ENCODE assay signal across 8 cellular contexts in the genomic region with DNA sequence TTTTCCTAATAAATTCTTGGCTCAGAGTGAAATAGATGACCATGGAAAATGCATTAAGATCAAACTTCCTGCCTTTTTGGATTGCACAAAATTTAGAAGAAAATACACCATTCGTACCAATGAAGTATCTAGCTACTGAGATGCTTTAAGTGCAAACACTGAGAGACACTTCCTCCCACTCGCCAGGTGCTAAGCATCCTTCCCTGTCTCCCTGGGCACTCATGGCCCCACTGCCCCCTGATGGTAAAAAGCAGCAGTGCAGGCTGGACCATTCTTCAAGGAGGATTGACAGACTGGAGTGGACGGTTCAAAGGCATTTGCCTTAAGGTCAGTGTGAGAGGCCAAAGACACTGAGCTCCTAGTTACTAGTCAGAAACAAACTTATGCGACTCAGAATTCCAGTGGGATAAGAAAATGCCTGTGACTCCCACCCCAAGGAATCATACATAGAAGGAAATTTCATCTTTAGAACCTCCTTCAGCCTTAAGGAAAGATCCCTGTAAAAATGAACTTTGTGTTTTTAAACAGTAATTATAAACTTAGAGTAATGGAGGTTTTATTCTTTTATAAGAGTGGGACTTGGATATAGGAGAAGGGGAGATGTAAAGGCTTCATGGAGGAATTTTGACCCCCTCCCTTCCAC.
A peak's percentile ranks its signal among the peaks of the same experiment; 100 is the strongest.
DNase-seq lines count a peak whose midpoint lies in the region; ATAC-seq and TF ChIP-seq lines count a peak whose summit lies in the region.

No MANE protein-coding gene starts in this region.

- no peaks in the 10 kb centered on the region for H3K9me3 ChIP-seq in aorta (ENCODE audit: control insufficient read depth, low read length)

- in situ Hi-C loops in SK-MEL-5 (cut with HindIII; ENCODE audit: low pct_unique_long_range_greater_than_20kb, low sequenced_read_pairs) = no loop called here

- DNase-seq in DMS53 treated with DMSO at 0.1 percent for 48 hours (lab: John Stamatoyannopoulos, UW; ENCODE audit: unreplicated experiment) (peak; percentile 72), HuH-7 (ENCODE audit: low spot score) (peak; percentile 44), SK-MEL-5 (ENCODE audit: low read depth, low spot score) (peak; percentile 80), head of caudate nucleus (peak; percentile 48 to 88 (median 72)), progenitor cell of endocrine pancreas (ENCODE audit: low spot score, unreplicated experiment) (peak; percentile 65), aorta (peak; percentile 50 to 79)
- DNase-seq in activated naive CD4-positive, alpha-beta T cell treated with anti-CD3 and anti-CD28 coated beads for 36 hours = peak; percentile 85

- no peaks in the 10 kb centered on the region for H3K36me3 ChIP-seq in aorta (ENCODE audit: control insufficient read depth in 1 of 2, insufficient read depth in 2 of 2, low read length in 1 of 2)

- peaks cover 3% of the 10 kb centered on the region for H3K27me3 Mint-ChIP-seq in activated naive CD4-positive, alpha-beta T cell treated with anti-CD3 and anti-CD28 coated beads for 36 hours (ENCODE audit: low read depth)
- H3K27me3 Mint-ChIP-seq in progenitor cell of endocrine pancreas = peaks cover 23% of the 10 kb centered on the region

- no peak overlapping the region for H3K27ac Mint-ChIP-seq in activated naive CD4-positive, alpha-beta T cell treated with anti-CD3 and anti-CD28 coated beads for 36 hours
- H3K27ac Mint-ChIP-seq in progenitor cell of endocrine pancreas = no peak overlapping the region

- H3K9me3 Mint-ChIP-seq in activated naive CD4-positive, alpha-beta T cell treated with anti-CD3 and anti-CD28 coated beads for 36 hours = no peaks in the 10 kb centered on the region
- no peaks in the 10 kb centered on the region for H3K9me3 Mint-ChIP-seq in progenitor cell of endocrine pancreas (ENCODE audit: low read depth)

- H3K4me1 ChIP-seq in aorta (ENCODE audit: control insufficient read depth in 1 of 2, insufficient read depth in 2 of 2, low read length in 2 of 2) = no peaks in the 10 kb centered on the region

- H3K36me3 Mint-ChIP-seq in activated naive CD4-positive, alpha-beta T cell treated with anti-CD3 and anti-CD28 coated beads for 36 hours (ENCODE audit: low read depth) = no peaks in the 10 kb centered on the region
- no peaks in the 10 kb centered on the region for H3K36me3 Mint-ChIP-seq in progenitor cell of endocrine pancreas (ENCODE audit: insufficient read depth)

- CTCF ChIA-PET in activated naive CD4-positive, alpha-beta T cell treated with anti-CD3 and anti-CD28 coated beads for 36 hours (lab: Charles Lee) = interaction anchor here (0.9 to 1.1 kb wide), 3 partner anchors 14 to 280 kb away, joined by 3 to 4 read pairs (median 3); no protein-coding TSS in a partner anchor

- intact Hi-C loops in activated naive CD4-positive, alpha-beta T cell treated with anti-CD3 and anti-CD28 coated beads for 36 hours (cut with micrococcal nuclease) = loop anchor here (1.0 to 5.0 kb wide), 3 partner anchors 546 to 1762 kb away; no protein-coding TSS in a partner anchor
- intact Hi-C loops in head of caudate nucleus (cut with DNase I) (no loop called here), aorta (cut with DNase I) (no loop called here)

- TF ChIP-seq CTCF in progenitor cell of endocrine pancreas (IDR thresholded peaks at IDR 0.05; ENCODE audit: unreplicated experiment) = peak; percentile 90

- 31 to 37% methylated on average over 4 of the region's 4 CpGs for WGBS in aorta, 2 donors

- H3K4me1 Mint-ChIP-seq in activated naive CD4-positive, alpha-beta T cell treated with anti-CD3 and anti-CD28 coated beads for 36 hours (ENCODE audit: low read depth) = no peaks in the 10 kb centered on the region
- no peaks in the 10 kb centered on the region for H3K4me1 Mint-ChIP-seq in progenitor cell of endocrine pancreas (ENCODE audit: low read depth)

- ATAC-seq in GM21360 (IDR thresholded peaks at IDR 0.05; ENCODE audit: unreplicated experiment) (peak; percentile 91), aorta (ENCODE audit: low FRiP score) (peak; percentile 77)

- H3K27me3 ChIP-seq in aorta (ENCODE audit: control insufficient read depth in 1 of 2, insufficient read depth in 2 of 2, low read length in 1 of 2) = no peaks in the 10 kb centered on the region

- no peak overlapping the region for H3K4me3 ChIP-seq in aorta (ENCODE audit: low read length in 2 of 2)

- H3K27ac ChIP-seq in aorta (ENCODE audit: low read depth in 1 of 2, low read length in 2 of 2) = no peak overlapping the region

- H3K4me3 Mint-ChIP-seq in activated naive CD4-positive, alpha-beta T cell treated with anti-CD3 and anti-CD28 coated beads for 36 hours = no peak overlapping the region
- H3K4me3 Mint-ChIP-seq in progenitor cell of endocrine pancreas (ENCODE audit: low read depth) = no peak overlapping the region
